Comparison of ENCODE assay signal across 1 cellular context in the genomic region with DNA sequence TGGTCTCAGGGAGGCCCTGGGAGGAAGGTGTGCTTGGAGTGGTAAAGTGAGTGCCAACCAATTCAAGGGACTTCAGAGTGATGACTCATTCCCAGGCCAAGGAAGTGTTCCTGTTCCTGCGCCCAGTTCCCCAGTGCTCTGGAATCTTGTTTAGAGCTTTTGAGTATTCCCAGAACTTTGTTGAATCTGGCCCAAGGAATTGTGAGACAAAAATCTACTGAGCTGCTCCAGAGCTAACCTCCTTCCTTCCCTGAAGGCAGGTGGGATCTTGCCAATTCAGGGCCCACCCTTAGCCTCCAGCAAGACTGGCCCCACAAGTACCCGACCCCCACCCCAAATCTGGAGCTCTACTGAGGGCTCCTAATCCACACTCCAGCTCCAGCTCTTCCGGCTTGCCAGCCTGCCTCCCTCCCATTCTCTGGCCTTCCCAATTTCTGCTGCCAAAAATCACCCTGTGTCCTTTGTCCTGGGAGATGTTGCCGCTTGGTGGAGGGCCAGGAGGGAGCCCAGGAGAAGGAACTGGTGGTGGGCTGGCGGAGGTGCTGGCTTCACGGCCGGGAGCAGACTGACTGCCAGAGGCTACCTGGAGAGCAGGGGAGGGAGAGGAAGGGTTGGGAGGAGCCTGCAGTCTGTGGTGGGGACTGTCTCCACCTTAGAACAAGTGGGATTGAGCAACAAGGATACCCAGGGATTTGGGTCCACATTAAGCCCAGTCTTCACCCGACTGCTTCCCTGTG.
A peak's percentile ranks its signal among the peaks of the same experiment; 100 is the strongest.
TF ChIP-seq lines count a peak whose summit lies in the region.

No MANE protein-coding gene starts in this region.

TF ChIP-seq in HEK293, 187 proteins besides CTCF, POLR2A, EP300 and RAD21 (continued from another document and continues in another):
- TF ChIP-seq, protein P1, sequence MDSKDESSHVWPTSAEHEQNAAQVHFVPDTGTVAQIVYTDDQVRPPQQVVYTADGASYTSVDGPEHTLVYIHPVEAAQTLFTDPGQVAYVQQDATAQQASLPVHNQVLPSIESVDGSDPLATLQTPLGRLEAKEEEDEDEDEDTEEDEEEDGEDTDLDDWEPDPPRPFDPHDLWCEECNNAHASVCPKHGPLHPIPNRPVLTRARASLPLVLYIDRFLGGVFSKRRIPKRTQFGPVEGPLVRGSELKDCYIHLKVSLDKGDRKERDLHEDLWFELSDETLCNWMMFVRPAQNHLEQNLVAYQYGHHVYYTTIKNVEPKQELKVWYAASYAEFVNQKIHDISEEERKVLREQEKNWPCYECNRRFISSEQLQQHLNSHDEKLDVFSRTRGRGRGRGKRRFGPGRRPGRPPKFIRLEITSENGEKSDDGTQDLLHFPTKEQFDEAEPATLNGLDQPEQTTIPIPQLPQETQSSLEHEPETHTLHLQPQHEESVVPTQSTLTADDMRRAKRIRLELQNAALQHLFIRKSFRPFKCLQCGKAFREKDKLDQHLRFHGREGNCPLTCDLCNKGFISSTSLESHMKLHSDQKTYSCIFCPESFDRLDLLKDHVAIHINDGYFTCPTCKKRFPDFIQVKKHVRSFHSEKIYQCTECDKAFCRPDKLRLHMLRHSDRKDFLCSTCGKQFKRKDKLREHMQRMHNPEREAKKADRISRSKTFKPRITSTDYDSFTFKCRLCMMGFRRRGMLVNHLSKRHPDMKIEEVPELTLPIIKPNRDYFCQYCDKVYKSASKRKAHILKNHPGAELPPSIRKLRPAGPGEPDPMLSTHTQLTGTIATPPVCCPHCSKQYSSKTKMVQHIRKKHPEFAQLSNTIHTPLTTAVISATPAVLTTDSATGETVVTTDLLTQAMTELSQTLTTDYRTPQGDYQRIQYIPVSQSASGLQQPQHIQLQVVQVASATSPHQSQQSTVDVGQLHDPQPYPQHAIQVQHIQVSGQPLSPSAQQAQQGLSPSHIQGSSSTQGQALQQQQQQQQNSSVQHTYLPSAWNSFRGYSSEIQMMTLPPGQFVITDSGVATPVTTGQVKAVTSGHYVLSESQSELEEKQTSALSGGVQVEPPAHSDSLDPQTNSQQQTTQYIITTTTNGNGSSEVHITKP (tag by site-specific recombination; IDR thresholded peaks at IDR 0.05): peak; percentile 42; the same call in 1 of the 2 replicates
- TF ChIP-seq ZBTB48 (tag by site-specific recombination; IDR thresholded peaks at IDR 0.05) (no peak; the same call in 1 of the 2 replicates), ZNF366 (tag by site-specific recombination; conservative IDR thresholded peaks at IDR 0.05) (no peak; the same call in 1 of the 2 replicates), REPIN1 (tag by site-specific recombination; IDR thresholded peaks at IDR 0.05; ENCODE audit: low read depth) (no peak), WT1 (tag by site-specific recombination; IDR thresholded peaks at IDR 0.05) (peak; percentile 26), SP2 (tag by site-specific recombination; IDR thresholded peaks at IDR 0.05) (peak; percentile 44), ZNF544 (tag by site-specific recombination; IDR thresholded peaks at IDR 0.05) (no peak), MZF1 (tag by site-specific recombination; IDR thresholded peaks at IDR 0.05; ENCODE audit: borderline replicate concordance) (no peak), ZFP69B (tag by site-specific recombination; IDR thresholded peaks at IDR 0.05) (peak; percentile 86), ZNF248 (tag by site-specific recombination; IDR thresholded peaks at IDR 0.05) (no peak), ZNF292 (tag by site-specific recombination; IDR thresholded peaks at IDR 0.05; ENCODE audit: borderline replicate concordance, low read depth) (no peak), ZNF114 (tag by site-specific recombination; IDR thresholded peaks at IDR 0.05) (no peak), ZNF184 (tag by site-specific recombination; IDR thresholded peaks at IDR 0.05) (peak; percentile 74; the same call in 1 of the 2 replicates), ZNF174 (tag by site-specific recombination; IDR thresholded peaks at IDR 0.05) (no peak), ZNF335 (tag by site-specific recombination; conservative IDR thresholded peaks at IDR 0.05) (peak; percentile 45), ZNF785 (tag by site-specific recombination; IDR thresholded peaks at IDR 0.05) (no peak), ZNF2 (tag by site-specific recombination; IDR thresholded peaks at IDR 0.05) (0 out of 2 replicates have a peak, but pooled peaks have one; percentile 47), ZNF549 (tag by site-specific recombination; IDR thresholded peaks at IDR 0.05) (no peak), ZBTB7A (tag by site-specific recombination; IDR thresholded peaks at IDR 0.05; ENCODE audit: low read depth) (peak; percentile 83; the same call in 1 of the 2 replicates), ZNF629 (tag by site-specific recombination; IDR thresholded peaks at IDR 0.05) (peak; percentile 75), MEIS1 (CRISPR knock-in tag; IDR thresholded peaks at IDR 0.05; ENCODE audit: borderline replicate concordance) (no peak), HOXA7 (CRISPR knock-in tag; IDR thresholded peaks at IDR 0.05; ENCODE audit: borderline replicate concordance) (no peak), OSR2 (tag by site-specific recombination; IDR thresholded peaks at IDR 0.05) (0 out of 2 replicates have a peak, but pooled peaks have one; percentile 12), ZNF660 (tag by site-specific recombination; IDR thresholded peaks at IDR 0.05) (peak; percentile 58), YY2 (tag by site-specific recombination; IDR thresholded peaks at IDR 0.05) (no peak), GLI2 (tag by site-specific recombination; IDR thresholded peaks at IDR 0.05; ENCODE audit: borderline replicate concordance, low read depth) (no peak), ZNF621 (tag by site-specific recombination; IDR thresholded peaks at IDR 0.05) (no peak), ZNF311 (tag by site-specific recombination; IDR thresholded peaks at IDR 0.05; ENCODE audit: borderline replicate concordance) (no peak)
- TF ChIP-seq, protein P2, sequence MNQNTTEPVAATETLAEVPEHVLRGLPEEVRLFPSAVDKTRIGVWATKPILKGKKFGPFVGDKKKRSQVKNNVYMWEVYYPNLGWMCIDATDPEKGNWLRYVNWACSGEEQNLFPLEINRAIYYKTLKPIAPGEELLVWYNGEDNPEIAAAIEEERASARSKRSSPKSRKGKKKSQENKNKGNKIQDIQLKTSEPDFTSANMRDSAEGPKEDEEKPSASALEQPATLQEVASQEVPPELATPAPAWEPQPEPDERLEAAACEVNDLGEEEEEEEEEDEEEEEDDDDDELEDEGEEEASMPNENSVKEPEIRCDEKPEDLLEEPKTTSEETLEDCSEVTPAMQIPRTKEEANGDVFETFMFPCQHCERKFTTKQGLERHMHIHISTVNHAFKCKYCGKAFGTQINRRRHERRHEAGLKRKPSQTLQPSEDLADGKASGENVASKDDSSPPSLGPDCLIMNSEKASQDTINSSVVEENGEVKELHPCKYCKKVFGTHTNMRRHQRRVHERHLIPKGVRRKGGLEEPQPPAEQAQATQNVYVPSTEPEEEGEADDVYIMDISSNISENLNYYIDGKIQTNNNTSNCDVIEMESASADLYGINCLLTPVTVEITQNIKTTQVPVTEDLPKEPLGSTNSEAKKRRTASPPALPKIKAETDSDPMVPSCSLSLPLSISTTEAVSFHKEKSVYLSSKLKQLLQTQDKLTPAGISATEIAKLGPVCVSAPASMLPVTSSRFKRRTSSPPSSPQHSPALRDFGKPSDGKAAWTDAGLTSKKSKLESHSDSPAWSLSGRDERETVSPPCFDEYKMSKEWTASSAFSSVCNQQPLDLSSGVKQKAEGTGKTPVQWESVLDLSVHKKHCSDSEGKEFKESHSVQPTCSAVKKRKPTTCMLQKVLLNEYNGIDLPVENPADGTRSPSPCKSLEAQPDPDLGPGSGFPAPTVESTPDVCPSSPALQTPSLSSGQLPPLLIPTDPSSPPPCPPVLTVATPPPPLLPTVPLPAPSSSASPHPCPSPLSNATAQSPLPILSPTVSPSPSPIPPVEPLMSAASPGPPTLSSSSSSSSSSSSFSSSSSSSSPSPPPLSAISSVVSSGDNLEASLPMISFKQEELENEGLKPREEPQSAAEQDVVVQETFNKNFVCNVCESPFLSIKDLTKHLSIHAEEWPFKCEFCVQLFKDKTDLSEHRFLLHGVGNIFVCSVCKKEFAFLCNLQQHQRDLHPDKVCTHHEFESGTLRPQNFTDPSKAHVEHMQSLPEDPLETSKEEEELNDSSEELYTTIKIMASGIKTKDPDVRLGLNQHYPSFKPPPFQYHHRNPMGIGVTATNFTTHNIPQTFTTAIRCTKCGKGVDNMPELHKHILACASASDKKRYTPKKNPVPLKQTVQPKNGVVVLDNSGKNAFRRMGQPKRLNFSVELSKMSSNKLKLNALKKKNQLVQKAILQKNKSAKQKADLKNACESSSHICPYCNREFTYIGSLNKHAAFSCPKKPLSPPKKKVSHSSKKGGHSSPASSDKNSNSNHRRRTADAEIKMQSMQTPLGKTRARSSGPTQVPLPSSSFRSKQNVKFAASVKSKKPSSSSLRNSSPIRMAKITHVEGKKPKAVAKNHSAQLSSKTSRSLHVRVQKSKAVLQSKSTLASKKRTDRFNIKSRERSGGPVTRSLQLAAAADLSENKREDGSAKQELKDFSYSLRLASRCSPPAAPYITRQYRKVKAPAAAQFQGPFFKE (tag by site-specific recombination; IDR thresholded peaks at IDR 0.05; ENCODE audit: borderline replicate concordance): no peak
- TF ChIP-seq, protein P3, sequence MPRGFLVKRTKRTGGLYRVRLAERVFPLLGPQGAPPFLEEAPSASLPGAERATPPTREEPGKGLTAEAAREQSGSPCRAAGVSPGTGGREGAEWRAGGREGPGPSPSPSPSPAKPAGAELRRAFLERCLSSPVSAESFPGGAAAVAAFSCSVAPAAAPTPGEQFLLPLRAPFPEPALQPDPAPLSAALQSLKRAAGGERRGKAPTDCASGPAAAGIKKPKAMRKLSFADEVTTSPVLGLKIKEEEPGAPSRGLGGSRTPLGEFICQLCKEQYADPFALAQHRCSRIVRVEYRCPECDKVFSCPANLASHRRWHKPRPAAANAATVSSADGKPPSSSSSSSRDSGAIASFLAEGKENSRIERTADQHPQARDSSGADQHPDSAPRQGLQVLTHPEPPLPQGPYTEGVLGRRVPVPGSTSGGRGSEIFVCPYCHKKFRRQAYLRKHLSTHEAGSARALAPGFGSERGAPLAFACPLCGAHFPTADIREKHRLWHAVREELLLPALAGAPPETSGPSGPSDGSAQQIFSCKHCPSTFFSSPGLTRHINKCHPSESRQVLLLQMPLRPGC (tag by site-specific recombination; IDR thresholded peaks at IDR 0.05): peak; percentile 96
- TF ChIP-seq, protein P4, sequence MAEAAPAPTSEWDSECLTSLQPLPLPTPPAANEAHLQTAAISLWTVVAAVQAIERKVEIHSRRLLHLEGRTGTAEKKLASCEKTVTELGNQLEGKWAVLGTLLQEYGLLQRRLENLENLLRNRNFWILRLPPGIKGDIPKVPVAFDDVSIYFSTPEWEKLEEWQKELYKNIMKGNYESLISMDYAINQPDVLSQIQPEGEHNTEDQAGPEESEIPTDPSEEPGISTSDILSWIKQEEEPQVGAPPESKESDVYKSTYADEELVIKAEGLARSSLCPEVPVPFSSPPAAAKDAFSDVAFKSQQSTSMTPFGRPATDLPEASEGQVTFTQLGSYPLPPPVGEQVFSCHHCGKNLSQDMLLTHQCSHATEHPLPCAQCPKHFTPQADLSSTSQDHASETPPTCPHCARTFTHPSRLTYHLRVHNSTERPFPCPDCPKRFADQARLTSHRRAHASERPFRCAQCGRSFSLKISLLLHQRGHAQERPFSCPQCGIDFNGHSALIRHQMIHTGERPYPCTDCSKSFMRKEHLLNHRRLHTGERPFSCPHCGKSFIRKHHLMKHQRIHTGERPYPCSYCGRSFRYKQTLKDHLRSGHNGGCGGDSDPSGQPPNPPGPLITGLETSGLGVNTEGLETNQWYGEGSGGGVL (tag by site-specific recombination; IDR thresholded peaks at IDR 0.05): peak; percentile 70
- TF ChIP-seq, protein P5, sequence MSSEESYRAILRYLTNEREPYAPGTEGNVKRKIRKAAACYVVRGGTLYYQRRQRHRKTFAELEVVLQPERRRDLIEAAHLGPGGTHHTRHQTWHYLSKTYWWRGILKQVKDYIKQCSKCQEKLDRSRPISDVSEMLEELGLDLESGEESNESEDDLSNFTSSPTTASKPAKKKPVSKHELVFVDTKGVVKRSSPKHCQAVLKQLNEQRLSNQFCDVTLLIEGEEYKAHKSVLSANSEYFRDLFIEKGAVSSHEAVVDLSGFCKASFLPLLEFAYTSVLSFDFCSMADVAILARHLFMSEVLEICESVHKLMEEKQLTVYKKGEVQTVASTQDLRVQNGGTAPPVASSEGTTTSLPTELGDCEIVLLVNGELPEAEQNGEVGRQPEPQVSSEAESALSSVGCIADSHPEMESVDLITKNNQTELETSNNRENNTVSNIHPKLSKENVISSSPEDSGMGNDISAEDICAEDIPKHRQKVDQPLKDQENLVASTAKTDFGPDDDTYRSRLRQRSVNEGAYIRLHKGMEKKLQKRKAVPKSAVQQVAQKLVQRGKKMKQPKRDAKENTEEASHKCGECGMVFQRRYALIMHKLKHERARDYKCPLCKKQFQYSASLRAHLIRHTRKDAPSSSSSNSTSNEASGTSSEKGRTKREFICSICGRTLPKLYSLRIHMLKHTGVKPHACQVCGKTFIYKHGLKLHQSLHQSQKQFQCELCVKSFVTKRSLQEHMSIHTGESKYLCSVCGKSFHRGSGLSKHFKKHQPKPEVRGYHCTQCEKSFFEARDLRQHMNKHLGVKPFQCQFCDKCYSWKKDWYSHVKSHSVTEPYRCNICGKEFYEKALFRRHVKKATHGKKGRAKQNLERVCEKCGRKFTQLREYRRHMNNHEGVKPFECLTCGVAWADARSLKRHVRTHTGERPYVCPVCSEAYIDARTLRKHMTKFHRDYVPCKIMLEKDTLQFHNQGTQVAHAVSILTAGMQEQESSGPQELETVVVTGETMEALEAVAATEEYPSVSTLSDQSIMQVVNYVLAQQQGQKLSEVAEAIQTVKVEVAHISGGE (tag by site-specific recombination; conservative IDR thresholded peaks at IDR 0.05; ENCODE audit: low read depth): peak; percentile 44
- TF ChIP-seq, protein P6, sequence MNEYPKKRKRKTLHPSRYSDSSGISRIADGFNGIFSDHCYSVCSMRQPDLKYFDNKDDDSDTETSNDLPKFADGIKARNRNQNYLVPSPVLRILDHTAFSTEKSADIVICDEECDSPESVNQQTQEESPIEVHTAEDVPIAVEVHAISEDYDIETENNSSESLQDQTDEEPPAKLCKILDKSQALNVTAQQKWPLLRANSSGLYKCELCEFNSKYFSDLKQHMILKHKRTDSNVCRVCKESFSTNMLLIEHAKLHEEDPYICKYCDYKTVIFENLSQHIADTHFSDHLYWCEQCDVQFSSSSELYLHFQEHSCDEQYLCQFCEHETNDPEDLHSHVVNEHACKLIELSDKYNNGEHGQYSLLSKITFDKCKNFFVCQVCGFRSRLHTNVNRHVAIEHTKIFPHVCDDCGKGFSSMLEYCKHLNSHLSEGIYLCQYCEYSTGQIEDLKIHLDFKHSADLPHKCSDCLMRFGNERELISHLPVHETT (tag by site-specific recombination; IDR thresholded peaks at IDR 0.05): peak; percentile 67
- TF ChIP-seq, protein P7, sequence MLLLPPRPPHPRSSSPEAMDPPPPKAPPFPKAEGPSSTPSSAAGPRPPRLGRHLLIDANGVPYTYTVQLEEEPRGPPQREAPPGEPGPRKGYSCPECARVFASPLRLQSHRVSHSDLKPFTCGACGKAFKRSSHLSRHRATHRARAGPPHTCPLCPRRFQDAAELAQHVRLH (tag by site-specific recombination; IDR thresholded peaks at IDR 0.05): 0 out of 2 replicates have a peak, but pooled peaks have one; percentile 12
- TF ChIP-seq, protein P8, sequence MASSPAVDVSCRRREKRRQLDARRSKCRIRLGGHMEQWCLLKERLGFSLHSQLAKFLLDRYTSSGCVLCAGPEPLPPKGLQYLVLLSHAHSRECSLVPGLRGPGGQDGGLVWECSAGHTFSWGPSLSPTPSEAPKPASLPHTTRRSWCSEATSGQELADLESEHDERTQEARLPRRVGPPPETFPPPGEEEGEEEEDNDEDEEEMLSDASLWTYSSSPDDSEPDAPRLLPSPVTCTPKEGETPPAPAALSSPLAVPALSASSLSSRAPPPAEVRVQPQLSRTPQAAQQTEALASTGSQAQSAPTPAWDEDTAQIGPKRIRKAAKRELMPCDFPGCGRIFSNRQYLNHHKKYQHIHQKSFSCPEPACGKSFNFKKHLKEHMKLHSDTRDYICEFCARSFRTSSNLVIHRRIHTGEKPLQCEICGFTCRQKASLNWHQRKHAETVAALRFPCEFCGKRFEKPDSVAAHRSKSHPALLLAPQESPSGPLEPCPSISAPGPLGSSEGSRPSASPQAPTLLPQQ (tag by site-specific recombination; IDR thresholded peaks at IDR 0.05): peak; percentile 87
